ENCODE assay signal across 10 cellular contexts in genomic region chr17:40563371-40564052, GRCh38. TPM values are rescaled to one million over a fixed set of nuclear protein-coding genes. Genes with fewer than 3 reads are reported as not detected.
DNase-seq lines count a peak whose midpoint lies in the region; ATAC-seq, FAIRE-seq and TF ChIP-seq lines count a peak whose summit lies in the region.
"Had no signal": no experiment of that assay in that cellular context is flagged by ENCODE, and none has a peak within 500 bp of the region (broad histone marks: within the 10 kb centered on the region; RNA-seq: fewer than 3 reads in every experiment).

No MANE protein-coding gene starts in this region.

- RAD21 ChIA-PET in GM12878 (lab: Charles Lee; ENCODE audit: unreplicated experiment): interaction anchor here (0.7 to 21.1 kb wide), 10 partner anchors 13 to 1115 kb away, joined by 4 to 514 read pairs (median 36); partner anchors contain the start of gene TOP2A

- TF ChIP-seq EP300 in GM12878 (IDR thresholded peaks at IDR 0.05; ENCODE audit: borderline replicate concordance in 1 of 2, control insufficient read depth in 1 of 2, low read depth in 2 of 2, low read length in 2 of 2): 0 out of 4 replicates have a peak, but pooled peaks of 1 of the 2 experiments have one; percentile 15

- H3K9ac ChIP-seq in GM12878 (ENCODE audit: control insufficient read depth, insufficient read depth, low read length): peak overlapping the region; percentile 90

- WGBS in GM12878 (ENCODE audit: insufficient coverage, insufficient replicate concordance, low lambda C conversion rate, missing lambda C conversion rate): under 1% methylated on average over 9 of the region's 9 CpGs

- peaks cover 62% of the 10 kb centered on the region for H3K79me2 ChIP-seq in GM12878 (ENCODE audit: control insufficient read depth, insufficient read depth, low read length)

- CTCF ChIA-PET in GM12878 (lab: Yijun Ruan, JAX): interaction anchor here (0.6 to 12.8 kb wide), 17 partner anchors 9 to 1104 kb away, joined by 3 to 318 read pairs (median 5); no protein-coding TSS in a partner anchor

- peak overlapping the region; percentile 98 for H3K27ac ChIP-seq in GM12878 (ENCODE audit: control insufficient read depth, insufficient read depth)

- peak; percentile 0; the same call in 2 of the 3 replicates for ATAC-seq in GM12878
- ATAC-seq in GM21619 (IDR thresholded peaks at IDR 0.05; ENCODE audit: unreplicated experiment): no peak
- ATAC-seq in GM21717 (IDR thresholded peaks at IDR 0.05; ENCODE audit: unreplicated experiment): no peak
- ATAC-seq: Panc1 had no signal

- SMC1A ChIA-PET in GM12878 (lab: Charles Lee; ENCODE audit: uncharacterized antibody, unreplicated experiment): interaction anchor here (0.9 to 21.2 kb wide), 13 partner anchors 10 to 165 kb away, joined by 3 to 430 read pairs (median 17); no protein-coding TSS in a partner anchor

- H3K4me2 ChIP-seq in GM12878 (ENCODE audit: control insufficient read depth, insufficient read depth): peak overlapping the region; percentile 83

- in situ Hi-C loops in GM12878 (cut with MboI): loop anchor here (5.0 kb wide), 1 partner anchor 39 kb away; no protein-coding TSS in a partner anchor

- no peaks in the 10 kb centered on the region for H3K27me3 ChIP-seq in GM12878 (replicated peaks in 1 of 2; ENCODE audit: control insufficient read depth in 2 of 2, insufficient read depth in 2 of 2, low read length in 1 of 2)

- peaks cover 12 to 14% of the 10 kb centered on the region in 2 experiments; a peak in 3 of 4 replicates for H3K36me3 ChIP-seq in GM12878 (ENCODE audit: control insufficient read depth in 2 of 2, insufficient read depth in 2 of 2, low read length in 1 of 2)

- intact Hi-C loops in GM12878 (cut with micrococcal nuclease; ENCODE audit: unreplicated experiment): loop anchor here (10.0 kb wide), 1 partner anchor 161 kb away; no protein-coding TSS in a partner anchor

- peaks cover 7% of the 10 kb centered on the region; the same call in 2 of the 3 replicates for H3K9me3 ChIP-seq in GM12878 (replicated peaks; ENCODE audit: control insufficient read depth, insufficient read depth, low read length)

- no TSS peak for BruUV-seq in GM12878 (replicated peaks; lab: Mats Ljungman, UMichigan)

- peak; percentile 62 for DNase-seq in GM12864 (ENCODE audit: low read depth)
- peak; percentile 56 for DNase-seq in activated CD4-positive, CD25-positive, alpha-beta regulatory T cell treated with anti-CD3 and anti-CD28 coated beads, Interleukin-2, amount 50 U/mL, for 72 hours
- no peak for DNase-seq in GM12878 (ENCODE audit: low read depth, low spot score)
- DNase-seq in stimulated activated CD4-positive, alpha-beta T cell treated with anti-CD3 and anti-CD28 coated beads, Interleukin-4, amount 100 ng/mL, for 1 hour: peak; percentile 64
- no peak for DNase-seq in iPS-NIHi11 (ENCODE audit: low spot score)
- no peak for DNase-seq in UCSD-AML1 (lab: John Stamatoyannopoulos, UW; ENCODE audit: unreplicated experiment)
- DNase-seq: NCI-H2029 had no signal

- 0 out of 2 replicates have a peak, but pooled peaks have one; percentile 3 for TF ChIP-seq RAD21 in GM12878 (IDR thresholded peaks at IDR 0.05; ENCODE audit: insufficient read depth, low read depth, low read length)

- peaks cover 36% of the 10 kb centered on the region for H3K4me1 ChIP-seq in GM12878 (ENCODE audit: control insufficient read depth, insufficient read depth, low read length)

- H4K20me1 ChIP-seq in GM12878 (ENCODE audit: control insufficient read depth, insufficient read depth): peaks cover 5% of the 10 kb centered on the region; the same call in 1 of the 2 replicates

- POLR2A ChIA-PET in GM12878 (lab: Charles Lee): interaction anchor here (0.6 to 9.5 kb wide), 12 partner anchors 9 to 146 kb away, joined by 3 to 97 read pairs (median 42); partner anchors contain the start of gene TOP2A

- FAIRE-seq in GM12878 (lab: Jason Lieb, UNC): no peak

- TF ChIP-seq POLR2A in GM12878 (IDR thresholded peaks at IDR 0.05; ENCODE audit: low read depth, low read length): peak; percentile 67

- H3K4me3 ChIP-seq in GM12864 (ENCODE audit: low read depth, low read length) (peak overlapping the region; percentile 73), GM12878 (peak overlapping the region; percentile 93)

- TF ChIP-seq CTCF in GM12864 (IDR thresholded peaks at IDR 0.05; ENCODE audit: low read depth, low read length, missing control alignments) (no peak), GM12878 (IDR thresholded peaks at IDR 0.05 in 2 of 3, conservative IDR thresholded peaks at IDR 0.05 in 1 of 3; ENCODE audit: control insufficient read depth in 2 of 3, extremely low read depth in 1 of 3, insufficient read depth in 1 of 3, low read depth in 3 of 3, low read length in 3 of 3) (no peak)

- no peak overlapping the region for H2AFZ ChIP-seq in GM12878 (ENCODE audit: control insufficient read depth, low read depth, low read length)

TF ChIP-seq in GM12878, 131 proteins besides CTCF, POLR2A, EP300 and RAD21 (continues in another document):
- TF ChIP-seq CBX3 (IDR thresholded peaks at IDR 0.05; ENCODE audit: borderline replicate concordance, low read depth) (no peak), ATF3 (IDR thresholded peaks at IDR 0.05; ENCODE audit: borderline replicate concordance, extremely low read depth, low read depth, low read length) (no peak), BMI1 (IDR thresholded peaks at IDR 0.05; ENCODE audit: borderline replicate concordance) (no peak; the same call in 1 of the 2 replicates), NFIC (IDR thresholded peaks at IDR 0.05; ENCODE audit: low read depth, low read length) (peak; percentile 55; the same call in 1 of the 2 replicates), POLR2AphosphoS2 (IDR thresholded peaks at IDR 0.05; ENCODE audit: low read depth, low read length) (peak; percentile 76; the same call in 1 of the 2 replicates), ZZZ3 (IDR thresholded peaks at IDR 0.05; ENCODE audit: control insufficient read depth, insufficient read length, low read depth) (no peak), PKNOX1 (IDR thresholded peaks at IDR 0.05) (no peak), ZBTB40 (IDR thresholded peaks at IDR 0.05; ENCODE audit: borderline replicate concordance) (no peak)

RNA-seq across cellular contexts. Expression of gene CCR7, which starts 1.8 kb away (rescaled TPM):
- 1,072 and 1,160 TPM in 2 replicates for total RNA-seq in GM12878 (2013; cell fraction: nucleolus; rRNA removed)
- total RNA-seq in GM12878 (2014; rRNA removed) (235 and 242 TPM in 2 replicates), GM12878 (2014; rRNA removed; fragmentation: Illumina TruSeq; extraction: Trizol) (131 and 136 TPM in 2 replicates), GM12878 (2021) (192 and 209 TPM in 2 replicates)
- 96.4 TPM for polyA plus RNA-seq in GM12878 (2011; ENCODE audit: low read depth)
- polyA plus RNA-seq in GM12878 (2011; rRNA removed) (696 and 1,171 TPM in 2 replicates), GM12878 (2014; fragmentation: Illumina TruSeq; extraction: Trizol) (171 and 245 TPM in 2 replicates), GM12878 (2014; fragmentation: Nextera tagmentation; extraction: Ambion mirVana) (100 to 1,000 TPM; 235 to 294 TPM), GM12878 (2014; rRNA removed) (258 and 274 TPM in 2 replicates), GM12878 (2016; fragmentation: Nextera tagmentation; extraction: Ambion mirVana) (100 to 1,000 TPM; 571 to 606 TPM)
- 1,486 and 1,699 TPM in 2 replicates for polyA plus RNA-seq in GM12878 (2011; cell fraction: cytosol; rRNA removed)
- 1,140 and 1,750 TPM in 2 replicates for polyA plus RNA-seq in GM12878 (2011; cell fraction: nucleus; rRNA removed)
- polyA plus RNA-seq in GM12878 (2012): 149 and 215 TPM in 2 replicates
- 2,298 and 2,348 TPM in 2 replicates for polyA minus RNA-seq in GM12878 (2011; rRNA and poly(A)+ RNA removed)
- 332 and 352 TPM in 2 replicates for polyA minus RNA-seq in GM12878 (2011; cell fraction: cytosol; rRNA and poly(A)+ RNA removed)
- polyA minus RNA-seq in GM12878 (2011; cell fraction: nucleus; rRNA and poly(A)+ RNA removed): 378 and 542 TPM in 2 replicates

Comparison
In these comparisons a context has a peak if more than half of its experiments do, and no peak if none do; other contexts are left out.
1. DNase-seq: peak in GM12864 (single experiment), activated CD4-positive, CD25-positive, alpha-beta regulatory T cell treated with anti-CD3 and anti-CD28 coated beads, Interleukin-2, amount 50 U/mL, for 72 hours (single experiment) and stimulated activated CD4-positive, alpha-beta T cell treated with anti-CD3 and anti-CD28 coated beads, Interleukin-4, amount 100 ng/mL, for 1 hour (single experiment); none in GM12878 (single experiment), iPS-NIHi11 (single experiment) and UCSD-AML1 (single experiment).